In the genomic region with DNA sequence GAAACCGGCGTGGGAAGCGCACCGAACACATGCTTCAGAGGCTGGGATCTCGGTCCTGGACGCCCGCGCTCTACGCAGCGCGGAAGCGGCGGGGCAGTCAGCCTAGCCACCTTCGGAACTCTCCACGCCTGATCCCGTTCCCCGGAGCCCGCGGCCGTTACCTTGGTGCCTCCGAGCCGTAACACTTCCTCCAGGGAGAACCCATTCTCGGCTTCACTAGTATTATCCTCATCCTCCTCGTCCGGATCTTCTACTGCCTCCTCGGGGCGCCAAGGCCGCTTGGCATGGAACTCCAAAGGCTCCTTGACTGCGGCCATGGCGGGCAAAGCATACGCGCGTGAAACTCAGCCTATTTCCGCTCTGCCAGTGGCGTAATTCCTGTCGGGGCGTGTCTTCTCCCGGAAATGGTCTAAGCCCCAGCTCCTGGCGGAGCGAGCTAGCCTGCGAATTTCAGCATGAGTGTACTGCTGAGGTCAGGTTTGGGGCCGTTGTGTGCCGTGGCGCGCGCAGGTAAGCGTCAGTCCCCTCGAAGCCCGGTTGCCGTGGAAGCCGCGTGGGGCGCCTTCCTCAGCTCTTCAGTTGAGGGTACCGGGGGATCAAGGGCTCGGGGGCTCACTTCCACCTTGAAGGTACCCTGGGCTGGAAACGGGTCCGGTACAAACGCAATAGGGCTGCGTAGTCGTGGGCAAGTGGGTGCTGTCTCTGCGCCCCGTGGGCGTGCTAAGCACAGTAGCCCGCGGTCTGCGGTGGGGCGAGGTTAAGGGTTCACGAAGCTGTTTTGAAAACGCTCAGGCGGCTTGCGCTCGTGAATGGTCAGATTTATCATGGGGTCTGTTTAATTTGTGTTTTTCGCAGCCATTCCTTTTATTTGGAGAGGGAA, we compare ENCODE assay signal across 1 cellular context.
A peak's percentile ranks its signal among the peaks of the same experiment; 100 is the strongest.
TF ChIP-seq lines count a peak whose summit lies in the region.

Gene CEBPZ (minus strand): TSS at position 346 of the 880 bp plus-strand sequence. CDS start 29 bp downstream, at position 317.
Gene NDUFAF7 (plus strand): TSS at position 408 of the 880 bp plus-strand sequence. CDS start 48 bp downstream, at position 456.

TF ChIP-seq in WTC11, 78 proteins besides CTCF, POLR2A, EP300 and RAD21 (continued from another document and continues in another):
- TF ChIP-seq, protein P1, sequence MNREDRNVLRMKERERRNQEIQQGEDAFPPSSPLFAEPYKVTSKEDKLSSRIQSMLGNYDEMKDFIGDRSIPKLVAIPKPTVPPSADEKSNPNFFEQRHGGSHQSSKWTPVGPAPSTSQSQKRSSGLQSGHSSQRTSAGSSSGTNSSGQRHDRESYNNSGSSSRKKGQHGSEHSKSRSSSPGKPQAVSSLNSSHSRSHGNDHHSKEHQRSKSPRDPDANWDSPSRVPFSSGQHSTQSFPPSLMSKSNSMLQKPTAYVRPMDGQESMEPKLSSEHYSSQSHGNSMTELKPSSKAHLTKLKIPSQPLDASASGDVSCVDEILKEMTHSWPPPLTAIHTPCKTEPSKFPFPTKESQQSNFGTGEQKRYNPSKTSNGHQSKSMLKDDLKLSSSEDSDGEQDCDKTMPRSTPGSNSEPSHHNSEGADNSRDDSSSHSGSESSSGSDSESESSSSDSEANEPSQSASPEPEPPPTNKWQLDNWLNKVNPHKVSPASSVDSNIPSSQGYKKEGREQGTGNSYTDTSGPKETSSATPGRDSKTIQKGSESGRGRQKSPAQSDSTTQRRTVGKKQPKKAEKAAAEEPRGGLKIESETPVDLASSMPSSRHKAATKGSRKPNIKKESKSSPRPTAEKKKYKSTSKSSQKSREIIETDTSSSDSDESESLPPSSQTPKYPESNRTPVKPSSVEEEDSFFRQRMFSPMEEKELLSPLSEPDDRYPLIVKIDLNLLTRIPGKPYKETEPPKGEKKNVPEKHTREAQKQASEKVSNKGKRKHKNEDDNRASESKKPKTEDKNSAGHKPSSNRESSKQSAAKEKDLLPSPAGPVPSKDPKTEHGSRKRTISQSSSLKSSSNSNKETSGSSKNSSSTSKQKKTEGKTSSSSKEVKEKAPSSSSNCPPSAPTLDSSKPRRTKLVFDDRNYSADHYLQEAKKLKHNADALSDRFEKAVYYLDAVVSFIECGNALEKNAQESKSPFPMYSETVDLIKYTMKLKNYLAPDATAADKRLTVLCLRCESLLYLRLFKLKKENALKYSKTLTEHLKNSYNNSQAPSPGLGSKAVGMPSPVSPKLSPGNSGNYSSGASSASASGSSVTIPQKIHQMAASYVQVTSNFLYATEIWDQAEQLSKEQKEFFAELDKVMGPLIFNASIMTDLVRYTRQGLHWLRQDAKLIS (CRISPR knock-in tag; IDR thresholded peaks at IDR 0.05; ENCODE audit: borderline replicate concordance) = no peak
- TF ChIP-seq STAT6 (CRISPR knock-in tag; conservative IDR thresholded peaks at IDR 0.05; ENCODE audit: low read depth) (no peak), FOXJ3 (CRISPR knock-in tag; IDR thresholded peaks at IDR 0.05; ENCODE audit: borderline replicate concordance) (no peak), NR3C1 (CRISPR knock-in tag; conservative IDR thresholded peaks at IDR 0.05; ENCODE audit: low read depth) (no peak), ZNF671 (CRISPR knock-in tag; IDR thresholded peaks at IDR 0.05) (no peak), NR2C2 (CRISPR knock-in tag; IDR thresholded peaks at IDR 0.05) (no peak), ZBTB43 (CRISPR knock-in tag; IDR thresholded peaks at IDR 0.05) (0 out of 2 replicates have a peak, but pooled peaks have one; percentile 40), RELA (CRISPR knock-in tag; IDR thresholded peaks at IDR 0.05; ENCODE audit: borderline replicate concordance) (no peak; the same call in 1 of the 2 replicates), MLX (CRISPR knock-in tag; IDR thresholded peaks at IDR 0.05) (no peak), ZBTB21 (CRISPR knock-in tag; IDR thresholded peaks at IDR 0.05; ENCODE audit: borderline replicate concordance) (peak; percentile 93), NFATC4 (CRISPR knock-in tag; IDR thresholded peaks at IDR 0.05) (no peak), TEAD4 (CRISPR knock-in tag; IDR thresholded peaks at IDR 0.05) (no peak), ATF1 (CRISPR knock-in tag; IDR thresholded peaks at IDR 0.05) (no peak), ELF4 (CRISPR knock-in tag; IDR thresholded peaks at IDR 0.05; ENCODE audit: low read depth) (no peak), CREM (CRISPR knock-in tag; IDR thresholded peaks at IDR 0.05) (peak; percentile 90), AR (CRISPR knock-in tag; IDR thresholded peaks at IDR 0.05) (no peak), ZNF416 (CRISPR knock-in tag; IDR thresholded peaks at IDR 0.05) (no peak), CBFB (CRISPR knock-in tag; IDR thresholded peaks at IDR 0.05; ENCODE audit: low read depth) (no peak), TCF7 (CRISPR knock-in tag; IDR thresholded peaks at IDR 0.05; ENCODE audit: low read depth) (0 out of 2 replicates have a peak, but pooled peaks have one; percentile 30), MYBL2 (CRISPR knock-in tag; IDR thresholded peaks at IDR 0.05) (peak; percentile 78), NFYB (CRISPR knock-in tag; conservative IDR thresholded peaks at IDR 0.05; ENCODE audit: low read depth) (no peak; the same call in 1 of the 2 replicates), SMAD4 (CRISPR knock-in tag; IDR thresholded peaks at IDR 0.05) (no peak), KAT7 (CRISPR knock-in tag; IDR thresholded peaks at IDR 0.05; ENCODE audit: borderline replicate concordance) (no peak), TP53 (CRISPR knock-in tag; IDR thresholded peaks at IDR 0.05) (0 out of 2 replicates have a peak, but pooled peaks have one; percentile 30), SOX15 (CRISPR knock-in tag; IDR thresholded peaks at IDR 0.05) (no peak), GRHL2 (CRISPR knock-in tag; IDR thresholded peaks at IDR 0.05; ENCODE audit: insufficient replicate concordance, severe bottlenecking) (no peak), NR1H2 (CRISPR knock-in tag; IDR thresholded peaks at IDR 0.05) (no peak)
- TF ChIP-seq, protein P2, sequence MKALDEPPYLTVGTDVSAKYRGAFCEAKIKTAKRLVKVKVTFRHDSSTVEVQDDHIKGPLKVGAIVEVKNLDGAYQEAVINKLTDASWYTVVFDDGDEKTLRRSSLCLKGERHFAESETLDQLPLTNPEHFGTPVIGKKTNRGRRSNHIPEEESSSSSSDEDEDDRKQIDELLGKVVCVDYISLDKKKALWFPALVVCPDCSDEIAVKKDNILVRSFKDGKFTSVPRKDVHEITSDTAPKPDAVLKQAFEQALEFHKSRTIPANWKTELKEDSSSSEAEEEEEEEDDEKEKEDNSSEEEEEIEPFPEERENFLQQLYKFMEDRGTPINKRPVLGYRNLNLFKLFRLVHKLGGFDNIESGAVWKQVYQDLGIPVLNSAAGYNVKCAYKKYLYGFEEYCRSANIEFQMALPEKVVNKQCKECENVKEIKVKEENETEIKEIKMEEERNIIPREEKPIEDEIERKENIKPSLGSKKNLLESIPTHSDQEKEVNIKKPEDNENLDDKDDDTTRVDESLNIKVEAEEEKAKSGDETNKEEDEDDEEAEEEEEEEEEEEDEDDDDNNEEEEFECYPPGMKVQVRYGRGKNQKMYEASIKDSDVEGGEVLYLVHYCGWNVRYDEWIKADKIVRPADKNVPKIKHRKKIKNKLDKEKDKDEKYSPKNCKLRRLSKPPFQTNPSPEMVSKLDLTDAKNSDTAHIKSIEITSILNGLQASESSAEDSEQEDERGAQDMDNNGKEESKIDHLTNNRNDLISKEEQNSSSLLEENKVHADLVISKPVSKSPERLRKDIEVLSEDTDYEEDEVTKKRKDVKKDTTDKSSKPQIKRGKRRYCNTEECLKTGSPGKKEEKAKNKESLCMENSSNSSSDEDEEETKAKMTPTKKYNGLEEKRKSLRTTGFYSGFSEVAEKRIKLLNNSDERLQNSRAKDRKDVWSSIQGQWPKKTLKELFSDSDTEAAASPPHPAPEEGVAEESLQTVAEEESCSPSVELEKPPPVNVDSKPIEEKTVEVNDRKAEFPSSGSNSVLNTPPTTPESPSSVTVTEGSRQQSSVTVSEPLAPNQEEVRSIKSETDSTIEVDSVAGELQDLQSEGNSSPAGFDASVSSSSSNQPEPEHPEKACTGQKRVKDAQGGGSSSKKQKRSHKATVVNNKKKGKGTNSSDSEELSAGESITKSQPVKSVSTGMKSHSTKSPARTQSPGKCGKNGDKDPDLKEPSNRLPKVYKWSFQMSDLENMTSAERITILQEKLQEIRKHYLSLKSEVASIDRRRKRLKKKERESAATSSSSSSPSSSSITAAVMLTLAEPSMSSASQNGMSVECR (CRISPR knock-in tag; IDR thresholded peaks at IDR 0.05; ENCODE audit: borderline replicate concordance) = peak; percentile 89
- TF ChIP-seq, protein P3, sequence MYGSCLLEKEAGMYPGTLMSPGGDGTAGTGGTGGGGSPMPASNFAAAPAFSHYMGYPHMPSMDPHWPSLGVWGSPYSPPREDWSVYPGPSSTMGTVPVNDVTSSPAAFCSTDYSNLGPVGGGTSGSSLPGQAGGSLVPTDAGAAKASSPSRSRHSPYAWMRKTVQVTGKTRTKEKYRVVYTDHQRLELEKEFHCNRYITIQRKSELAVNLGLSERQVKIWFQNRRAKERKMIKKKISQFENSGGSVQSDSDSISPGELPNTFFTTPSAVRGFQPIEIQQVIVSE (CRISPR knock-in tag; IDR thresholded peaks at IDR 0.05; ENCODE audit: borderline replicate concordance) = no peak
- TF ChIP-seq, protein P4, sequence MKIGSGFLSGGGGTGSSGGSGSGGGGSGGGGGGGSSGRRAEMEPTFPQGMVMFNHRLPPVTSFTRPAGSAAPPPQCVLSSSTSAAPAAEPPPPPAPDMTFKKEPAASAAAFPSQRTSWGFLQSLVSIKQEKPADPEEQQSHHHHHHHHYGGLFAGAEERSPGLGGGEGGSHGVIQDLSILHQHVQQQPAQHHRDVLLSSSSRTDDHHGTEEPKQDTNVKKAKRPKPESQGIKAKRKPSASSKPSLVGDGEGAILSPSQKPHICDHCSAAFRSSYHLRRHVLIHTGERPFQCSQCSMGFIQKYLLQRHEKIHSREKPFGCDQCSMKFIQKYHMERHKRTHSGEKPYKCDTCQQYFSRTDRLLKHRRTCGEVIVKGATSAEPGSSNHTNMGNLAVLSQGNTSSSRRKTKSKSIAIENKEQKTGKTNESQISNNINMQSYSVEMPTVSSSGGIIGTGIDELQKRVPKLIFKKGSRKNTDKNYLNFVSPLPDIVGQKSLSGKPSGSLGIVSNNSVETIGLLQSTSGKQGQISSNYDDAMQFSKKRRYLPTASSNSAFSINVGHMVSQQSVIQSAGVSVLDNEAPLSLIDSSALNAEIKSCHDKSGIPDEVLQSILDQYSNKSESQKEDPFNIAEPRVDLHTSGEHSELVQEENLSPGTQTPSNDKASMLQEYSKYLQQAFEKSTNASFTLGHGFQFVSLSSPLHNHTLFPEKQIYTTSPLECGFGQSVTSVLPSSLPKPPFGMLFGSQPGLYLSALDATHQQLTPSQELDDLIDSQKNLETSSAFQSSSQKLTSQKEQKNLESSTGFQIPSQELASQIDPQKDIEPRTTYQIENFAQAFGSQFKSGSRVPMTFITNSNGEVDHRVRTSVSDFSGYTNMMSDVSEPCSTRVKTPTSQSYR (CRISPR knock-in tag; IDR thresholded peaks at IDR 0.05) = no peak
- TF ChIP-seq, protein P5, sequence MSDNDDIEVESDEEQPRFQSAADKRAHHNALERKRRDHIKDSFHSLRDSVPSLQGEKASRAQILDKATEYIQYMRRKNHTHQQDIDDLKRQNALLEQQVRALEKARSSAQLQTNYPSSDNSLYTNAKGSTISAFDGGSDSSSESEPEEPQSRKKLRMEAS (CRISPR knock-in tag; IDR thresholded peaks at IDR 0.05) = peak; percentile 90
- TF ChIP-seq, protein P6, sequence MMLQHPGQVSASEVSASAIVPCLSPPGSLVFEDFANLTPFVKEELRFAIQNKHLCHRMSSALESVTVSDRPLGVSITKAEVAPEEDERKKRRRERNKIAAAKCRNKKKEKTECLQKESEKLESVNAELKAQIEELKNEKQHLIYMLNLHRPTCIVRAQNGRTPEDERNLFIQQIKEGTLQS (CRISPR knock-in tag; conservative IDR thresholded peaks at IDR 0.05) = no peak
